In the genomic region with DNA sequence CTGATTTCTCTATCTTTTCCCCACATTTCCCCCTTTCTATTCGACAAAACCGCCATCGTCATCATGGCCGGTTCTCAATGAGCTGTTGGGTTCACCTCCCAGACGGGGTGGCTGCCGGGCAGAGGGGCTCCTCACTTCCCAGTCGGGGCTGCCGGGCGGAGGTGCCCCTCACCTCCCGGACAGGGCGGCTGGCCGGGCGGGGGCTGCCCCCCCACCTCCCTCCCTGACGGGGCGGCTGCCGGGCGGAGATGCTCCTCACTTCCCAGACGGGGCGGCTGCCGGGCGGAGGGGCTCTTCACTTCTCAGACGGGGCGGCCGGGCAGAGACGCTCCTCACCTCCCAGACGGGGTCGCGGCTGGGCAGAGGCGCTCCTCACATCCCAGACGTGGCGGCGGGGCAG, we compare ENCODE assay signal across 2 cellular contexts. TPM values are rescaled to one million over a fixed set of nuclear protein-coding genes. Genes with fewer than 3 reads are reported as not detected.
"Had no signal": no experiment of that assay in that cellular context is flagged by ENCODE, and none has a peak within 500 bp of the region (broad histone marks: within the 10 kb centered on the region; RNA-seq: fewer than 3 reads in every experiment).

No MANE protein-coding gene starts in this region.

RNA-seq across cellular contexts. Expression of a gene that starts 45.3 kb away (rescaled TPM):
- total RNA-seq: G401, GM12878 had no signal

RNA-seq across cellular contexts. Expression of a gene that starts 47.6 kb away (rescaled TPM):
- total RNA-seq: G401, GM12878 had no signal

RNA-seq across cellular contexts. Expression of a gene that starts 53.2 kb away (rescaled TPM):
- total RNA-seq: G401, GM12878 had no signal

RNA-seq across cellular contexts. Expression of a gene that starts 56.8 kb away (rescaled TPM):
- total RNA-seq: G401 had no signal
